Comparison of ENCODE assay signal across 20 cellular contexts in the genomic region with DNA sequence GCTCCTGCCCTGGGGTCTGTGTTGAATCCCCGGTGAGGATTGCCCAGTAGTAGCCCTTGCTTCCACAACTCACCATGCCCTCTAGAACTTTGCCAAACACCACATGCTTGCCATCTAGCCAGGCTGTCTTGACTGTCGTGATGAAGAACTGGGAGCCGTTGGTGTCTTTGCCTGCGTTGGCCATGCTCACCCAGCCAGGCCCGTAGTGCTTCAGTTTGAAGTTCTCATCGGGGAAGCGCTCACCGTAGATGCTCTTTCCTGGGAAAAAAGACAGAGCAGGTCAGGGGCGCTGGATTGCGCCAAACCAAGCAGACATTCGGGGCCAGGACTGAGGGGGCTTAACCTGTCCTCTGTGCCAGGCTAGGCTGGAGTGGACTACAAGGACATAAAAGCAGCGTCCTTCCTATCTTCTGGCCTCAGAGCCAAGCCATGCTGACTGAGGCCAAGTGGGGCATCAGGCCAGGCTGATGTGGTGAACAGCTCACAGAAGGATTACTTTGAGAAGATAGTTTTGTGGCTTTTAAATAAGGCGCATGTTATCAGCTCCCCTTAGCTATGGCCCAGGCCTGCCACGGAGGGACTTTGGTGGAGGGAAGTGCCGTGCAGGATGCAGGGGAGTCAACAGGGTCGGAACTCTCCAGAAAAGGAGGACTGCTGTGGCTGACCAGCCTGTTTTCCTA. TPM values are rescaled to one million over a fixed set of nuclear protein-coding genes. Genes with fewer than 3 reads are reported as not detected.
DNase-seq lines count a peak whose midpoint lies in the region; ATAC-seq and TF ChIP-seq lines count a peak whose summit lies in the region.
"Had no signal": no experiment of that assay in that cellular context is flagged by ENCODE, and none has a peak within 500 bp of the region (broad histone marks: within the 10 kb centered on the region; RNA-seq: fewer than 3 reads in every experiment).

No MANE protein-coding gene starts in this region.

- H3K36me3 ChIP-seq in BLaER1, result peaks cover 79% of the 10 kb centered on the region
- peaks cover 5 to 80% (median 43%) of the 10 kb centered on the region in 3 donors for H3K36me3 ChIP-seq in tibial nerve

- 82 to 85% methylated on average over 15 to 16 of the region's 16 CpGs for WGBS in tibial nerve, 2 donors

- H3K27me3 ChIP-seq in BLaER1 (no peaks in the 10 kb centered on the region), tibial nerve (peaks cover 0 to 15% of the 10 kb centered on the region in 2 donors)

- H3K27ac Mint-ChIP-seq in IgD-negative memory B cell, result peak overlapping the region in 2 of 3 donors; percentile 81 to 90
- H3K27ac Mint-ChIP-seq in central memory CD8-positive, alpha-beta T cell (ENCODE audit: low read depth), result peak overlapping the region; percentile 71
- H3K27ac Mint-ChIP-seq: WTC11 had no signal

- H3K9me3 ChIP-seq in BLaER1 (no peaks in the 10 kb centered on the region), tibial nerve (no peaks in the 10 kb centered on the region)
- H3K9me3 ChIP-seq: prostate gland, spleen had no signal

- no peak for TF ChIP-seq CTCF in coronary artery (IDR thresholded peaks at IDR 0.05)
- no peak for TF ChIP-seq CTCF in tibial nerve (IDR thresholded peaks at IDR 0.05)

- H3K27me3 Mint-ChIP-seq in IgD-negative memory B cell, result no peaks in the 10 kb centered on the region
- H3K27me3 Mint-ChIP-seq in central memory CD8-positive, alpha-beta T cell, result peaks cover 10% of the 10 kb centered on the region

- no peak for DNase-seq in central memory CD8-positive, alpha-beta T cell (ENCODE audit: low spot score in 2 of 2)
- DNase-seq in mesenteric fat pad (ENCODE audit: low spot score) (peak; percentile 79), coronary artery (ENCODE audit: low spot score) (no peak), tibial nerve (ENCODE audit: low spot score in 2 of 2) (no peak)
- DNase-seq: activated gamma-delta T cell; amygdala; cerebellar nuclear complex; left colon; midbrain; NCI-H1436; NCI-H526 treated with DMSO at 0.1 percent for 48 hours; SHP77 treated with DMSO at 0.1 percent for 48 hours; spleen; stimulated activated CD8-positive, alpha-beta memory T cell treated with anti-CD3 and anti-CD28 coated beads, Interleukin-4, amount 100 ng/mL, for 48 hours had no signal

- peak overlapping the region; percentile 40 for H3K9ac ChIP-seq in BLaER1

- peak overlapping the region in 2 of 4 donors; percentile 25 to 32 for H3K4me3 Mint-ChIP-seq in IgD-negative memory B cell
- H3K4me3 Mint-ChIP-seq in central memory CD8-positive, alpha-beta T cell, result no peak overlapping the region
- H3K4me3 Mint-ChIP-seq: WTC11 had no signal

- H3K4me1 ChIP-seq in BLaER1, result peaks cover 81% of the 10 kb centered on the region
- H3K4me1 ChIP-seq in tibial nerve, result peaks cover 0 to 55% (median 34%) of the 10 kb centered on the region in 4 donors

- 0 out of 2 replicates have a peak overlapping the region, but pooled peaks have one; percentile 8 for H3K4me2 ChIP-seq in BLaER1

- peaks cover 83% of the 10 kb centered on the region for H4K20me1 ChIP-seq in BLaER1

- no peak for ATAC-seq in central memory CD8-positive, alpha-beta T cell (replicated peaks; ENCODE audit: extremely low read depth, poor library complexity, severe bottlenecking)
- ATAC-seq in HG02884 (IDR thresholded peaks at IDR 0.05; ENCODE audit: unreplicated experiment) (no peak), GM18907 (IDR thresholded peaks at IDR 0.05; ENCODE audit: unreplicated experiment) (no peak)
- ATAC-seq: left colon, WTC11 had no signal

- peaks cover 20 to 42% (median 31%) of the 10 kb centered on the region in 3 donors for H3K4me1 Mint-ChIP-seq in IgD-negative memory B cell
- H3K4me1 Mint-ChIP-seq in central memory CD8-positive, alpha-beta T cell, result peaks cover 46% of the 10 kb centered on the region

- peaks cover 10% of the 10 kb centered on the region for H3K36me3 Mint-ChIP-seq in IgD-negative memory B cell
- H3K36me3 Mint-ChIP-seq in central memory CD8-positive, alpha-beta T cell (ENCODE audit: insufficient read depth), result peaks cover 63% of the 10 kb centered on the region

- H3K27ac ChIP-seq in BLaER1 (peak overlapping the region; percentile 35), coronary artery (no peak overlapping the region), tibial nerve (no peak overlapping the region)
- H3K27ac ChIP-seq: prostate gland had no signal

- no peak overlapping the region for H3K4me3 ChIP-seq in BLaER1
- H3K4me3 ChIP-seq in coronary artery, result no peak overlapping the region
- H3K4me3 ChIP-seq in tibial nerve, result no peak overlapping the region
- H3K4me3 ChIP-seq: prostate gland, spleen had no signal

- no peak for TF ChIP-seq EP300 in tibial nerve (IDR thresholded peaks at IDR 0.05)

- no peak for TF ChIP-seq POLR2A in tibial nerve (IDR thresholded peaks at IDR 0.05)

- no peaks in the 10 kb centered on the region for H3K9me3 Mint-ChIP-seq in IgD-negative memory B cell
- H3K9me3 Mint-ChIP-seq in central memory CD8-positive, alpha-beta T cell, result no peaks in the 10 kb centered on the region
- H3K9me3 Mint-ChIP-seq: WTC11 had no signal

RNA-seq across cellular contexts. Expression of gene SNX22, which starts 5.3 kb away (rescaled TPM):
- polyA plus RNA-seq in IgD-negative memory B cell, result 55.3 TPM
- total RNA-seq in mesenteric fat pad (0.71 TPM), tibial nerve (10 to 100 TPM in 3 of 4 donors, 1 to 10 TPM in 1; 1.2 to 45.9 (median 28.7) TPM)

RNA-seq across cellular contexts. Expression of gene PPIB, which starts 6.0 kb away (rescaled TPM):
- polyA plus RNA-seq in IgD-negative memory B cell, result 591 TPM
- 470 TPM for total RNA-seq in mesenteric fat pad
- total RNA-seq in tibial nerve, result 100 to 1,000 TPM; 168 to 290 (median 214) TPM
